Comparison of ENCODE assay signal across 1 cellular context in genomic region chr11:74948898-74949747, GRCh38.
TF ChIP-seq lines count a peak whose summit lies in the region.

Gene SPCS2 (plus strand): TSS chr11:74949266. CDS start chr11:74949286, 20 bp downstream.
Gene XRRA1 (minus strand): TSS chr11:74949091. CDS start chr11:74940878, 8,213 bp downstream.

TF ChIP-seq in HepG2, 621 proteins besides CTCF, POLR2A, EP300 and RAD21 (continued from another document and continues in another):
- 0 out of 2 replicates have a peak, but pooled peaks have one; percentile 30 for TF ChIP-seq ZBTB34 (CRISPR knock-in tag; IDR thresholded peaks at IDR 0.05)
- no peak for TF ChIP-seq RBAK (CRISPR knock-in tag; IDR thresholded peaks at IDR 0.05)
- peak; percentile 91; the same call in 1 of the 2 replicates for TF ChIP-seq YEATS2 (CRISPR knock-in tag; IDR thresholded peaks at IDR 0.05; ENCODE audit: borderline replicate concordance)
- no peak for TF ChIP-seq HNF1A (IDR thresholded peaks at IDR 0.05; ENCODE audit: low read depth)
- TF ChIP-seq HNF1A (CRISPR knock-in tag; IDR thresholded peaks at IDR 0.05; ENCODE audit: borderline replicate concordance), result peak; percentile 74; the same call in 1 of the 2 replicates
- TF ChIP-seq SRSF1 (optimal IDR thresholded peaks at IDR 0.05; ENCODE audit: low read depth, low read length), result peak; percentile 77
- TF ChIP-seq NCOA2 (CRISPR knock-in tag; IDR thresholded peaks at IDR 0.05), result peak; percentile 53; the same call in 1 of the 2 replicates
- no peak for TF ChIP-seq IKZF1 (IDR thresholded peaks at IDR 0.05)
- peak; percentile 67 for TF ChIP-seq FOXO1 (CRISPR knock-in tag; IDR thresholded peaks at IDR 0.05)
- TF ChIP-seq ZNF629 (CRISPR knock-in tag; conservative IDR thresholded peaks at IDR 0.05), result peak; percentile 60; the same call in 1 of the 2 replicates
- TF ChIP-seq TGIF2 (CRISPR knock-in tag; IDR thresholded peaks at IDR 0.05), result peak; percentile 82; the same call in 1 of the 2 replicates
- peak; percentile 94 for TF ChIP-seq DRAP1 (CRISPR knock-in tag; IDR thresholded peaks at IDR 0.05)
- TF ChIP-seq ZNF407 (CRISPR knock-in tag; IDR thresholded peaks at IDR 0.05; ENCODE audit: not compliant biosample characterization), result no peak
- no peak for TF ChIP-seq SMARCC2 (IDR thresholded peaks at IDR 0.05)
- TF ChIP-seq NFKB2 (CRISPR knock-in tag; IDR thresholded peaks at IDR 0.05; ENCODE audit: borderline replicate concordance), result peak; percentile 93; the same call in 1 of the 2 replicates
- peak; percentile 54; the same call in 1 of the 2 replicates for TF ChIP-seq MED13 (CRISPR knock-in tag; IDR thresholded peaks at IDR 0.05)
- peak; percentile 84 for TF ChIP-seq ZNF510 (CRISPR knock-in tag; IDR thresholded peaks at IDR 0.05; ENCODE audit: low read depth)
- TF ChIP-seq ZNF296 (CRISPR knock-in tag; conservative IDR thresholded peaks at IDR 0.05), result 0 out of 2 replicates have a peak, but pooled peaks have one; percentile 70
- peak; percentile 90 for TF ChIP-seq ZNF556 (CRISPR knock-in tag; IDR thresholded peaks at IDR 0.05; ENCODE audit: borderline replicate concordance)
- peak; percentile 79; the same call in 1 of the 2 replicates for TF ChIP-seq HES4 (CRISPR knock-in tag; IDR thresholded peaks at IDR 0.05; ENCODE audit: borderline replicate concordance)
- peak; percentile 91 for TF ChIP-seq ZNF335 (CRISPR knock-in tag; IDR thresholded peaks at IDR 0.05)
- peak; percentile 86; the same call in 1 of the 2 replicates for TF ChIP-seq ZNF224 (CRISPR knock-in tag; IDR thresholded peaks at IDR 0.05)
- TF ChIP-seq ZBTB38 (CRISPR knock-in tag; IDR thresholded peaks at IDR 0.05), result peak; percentile 92
- TF ChIP-seq FOXJ3 (CRISPR knock-in tag; IDR thresholded peaks at IDR 0.05; ENCODE audit: borderline replicate concordance), result peak; percentile 15; the same call in 1 of the 2 replicates
- TF ChIP-seq ZNF382 (CRISPR knock-in tag; IDR thresholded peaks at IDR 0.05; ENCODE audit: borderline replicate concordance), result no peak
- peak; percentile 53; the same call in 1 of the 2 replicates for TF ChIP-seq TFE3 (CRISPR knock-in tag; IDR thresholded peaks at IDR 0.05)
- TF ChIP-seq HOXA3 (CRISPR knock-in tag; IDR thresholded peaks at IDR 0.05), result peak; percentile 93
- peak; percentile 62; the same call in 1 of the 2 replicates for TF ChIP-seq ZNF446 (CRISPR knock-in tag; IDR thresholded peaks at IDR 0.05)
- TF ChIP-seq USF2 (IDR thresholded peaks at IDR 0.05; ENCODE audit: low read depth, low read length), result peak; percentile 81
- TF ChIP-seq USF2 (CRISPR knock-in tag; IDR thresholded peaks at IDR 0.05; ENCODE audit: borderline replicate concordance), result peak; percentile 92
- TF ChIP-seq ZFP37 (CRISPR knock-in tag; IDR thresholded peaks at IDR 0.05; ENCODE audit: borderline replicate concordance), result 0 out of 2 replicates have a peak, but pooled peaks have one; percentile 19
- peak; percentile 54 for TF ChIP-seq AGO2 (optimal IDR thresholded peaks at IDR 0.05; ENCODE audit: low read depth, low read length)
- TF ChIP-seq SUZ12 (IDR thresholded peaks at IDR 0.05; ENCODE audit: low read depth, low read length), result peak; percentile 45
- no peak; the same call in 1 of the 2 replicates for TF ChIP-seq ZNF367 (CRISPR knock-in tag; IDR thresholded peaks at IDR 0.05; ENCODE audit: borderline replicate concordance)
- peak; percentile 52 for TF ChIP-seq FOXP4 (CRISPR knock-in tag; IDR thresholded peaks at IDR 0.05)
- peak; percentile 97 for TF ChIP-seq ZNF607 (CRISPR knock-in tag; IDR thresholded peaks at IDR 0.05; ENCODE audit: borderline replicate concordance)
- no peak for TF ChIP-seq ATF7 (IDR thresholded peaks at IDR 0.05)
- TF ChIP-seq ATF7 (CRISPR knock-in tag; IDR thresholded peaks at IDR 0.05), result peak; percentile 41; the same call in 1 of the 2 replicates
- peak; percentile 90; the same call in 1 of the 2 replicates for TF ChIP-seq FOXC1 (CRISPR knock-in tag; IDR thresholded peaks at IDR 0.05; ENCODE audit: borderline replicate concordance)
- TF ChIP-seq JDP2 (CRISPR knock-in tag; IDR thresholded peaks at IDR 0.05; ENCODE audit: borderline replicate concordance), result no peak
- TF ChIP-seq RFX5 (IDR thresholded peaks at IDR 0.05; ENCODE audit: low read depth, low read length), result peak; percentile 74
- peak; percentile 92 for TF ChIP-seq MXD1 (CRISPR knock-in tag; IDR thresholded peaks at IDR 0.05)
